21 cellular contexts compared by ENCODE assay signal in genomic region chr7:7647495-7648036, GRCh38. TPM values are rescaled to one million over a fixed set of nuclear protein-coding genes. Genes with fewer than 3 reads are reported as not detected.
DNase-seq lines count a peak whose midpoint lies in the region; ATAC-seq, FAIRE-seq and TF ChIP-seq lines count a peak whose summit lies in the region.
"Had no signal": no experiment of that assay in that cellular context is flagged by ENCODE, and none has a peak within 500 bp of the region (broad histone marks: within the 10 kb centered on the region; RNA-seq: fewer than 3 reads in every experiment).

No MANE protein-coding gene starts in this region.

- in situ Hi-C loops in K562 (cut with MboI), result no loop called here

- FAIRE-seq in G401.6 (lab: Jason Lieb, UNC) (peak; percentile 11), K562 (lab: Jason Lieb, UNC) (no peak)
- FAIRE-seq: GM12878, GM19239, H1 had no signal

- H3K27me3 ChIP-seq in K562 (ENCODE audit: control insufficient read depth in 2 of 2, insufficient read depth in 2 of 2, low read length in 2 of 2) (no peaks in the 10 kb centered on the region), stomach (no peaks in the 10 kb centered on the region)

- H3K9me3 ChIP-seq in HEK293 (ENCODE audit: control insufficient read depth, insufficient read depth, low read depth, low read length) (no peaks in the 10 kb centered on the region), K562 (replicated peaks; ENCODE audit: control insufficient read depth, insufficient read depth, low read depth, low read length) (0 out of 2 replicates have a peak, but pooled peaks cover 2% of the 10 kb centered on the region), stomach (no peaks in the 10 kb centered on the region)

- POLR2A ChIA-PET in HEK293 (lab: Yijun Ruan, JAX) (interaction anchor here (0.6 kb wide), 1 partner anchor 66 kb away, joined by 3 read pairs; no protein-coding TSS in a partner anchor), K562 (lab: Yijun Ruan, JAX) (interaction anchor here (0.6 to 1.3 kb wide), 2 partner anchors 11 to 404 kb away, joined by 3 to 5 read pairs; no protein-coding TSS in a partner anchor)

- no peaks in the 10 kb centered on the region for H4K20me1 ChIP-seq in K562 (replicated peaks; ENCODE audit: control insufficient read depth, insufficient read depth, low read length)

- H3K79me2 ChIP-seq in K562 (ENCODE audit: control insufficient read depth, insufficient read depth, low read length), result peaks cover 25% of the 10 kb centered on the region

- no peak overlapping the region for H3K4me3 ChIP-seq in HEK293 (ENCODE audit: low read depth, low read length)
- H3K4me3 ChIP-seq in K562, result no peak overlapping the region
- H3K4me3 ChIP-seq in stomach, result no peak overlapping the region
- H3K4me3 ChIP-seq: GM12878, GM23248 had no signal

- no TSS peak for BruUV-seq in K562 (replicated peaks; lab: Mats Ljungman, UMichigan)

- 0 out of 4 replicates have a peak overlapping the region, but pooled peaks of 1 of the 2 experiments have one; percentile 18 for H3K9ac ChIP-seq in K562 (ENCODE audit: insufficient read depth in 1 of 2, low read depth in 2 of 2, low read length in 2 of 2)
- H3K9ac ChIP-seq: GM23248 had no signal

- H3K4me1 ChIP-seq in HEK293 (ENCODE audit: control insufficient read depth, insufficient read depth, low read length), result peaks cover 6% of the 10 kb centered on the region
- no peaks in the 10 kb centered on the region; a peak in 1 of 5 replicates for H3K4me1 ChIP-seq in K562 (replicated peaks in 1 of 2; ENCODE audit: control insufficient read depth in 2 of 2, insufficient read depth in 2 of 2, low read length in 2 of 2)
- H3K4me1 ChIP-seq in stomach, result peaks cover 0 to 44% (median 11%) of the 10 kb centered on the region in 4 donors

- H2AFZ ChIP-seq in K562 (ENCODE audit: low read depth, low read length), result no peak overlapping the region
- H2AFZ ChIP-seq: GM23248 had no signal

- CTCF ChIA-PET in HEK293 (lab: Yijun Ruan, JAX), result interaction anchor here (0.6 kb wide), 1 partner anchor 543 kb away, joined by 3 read pairs; no protein-coding TSS in a partner anchor
- CTCF ChIA-PET in K562 (lab: Yijun Ruan, JAX; ENCODE audit: low intra/inter-chr PET ratio), result no interaction called here

- DNase-seq in K562 (ENCODE audit: extremely low read depth in 1 of 4, low spot score in 3 of 4) (no peak), NCI-H187 treated with DMSO at 0.1 percent for 48 hours (lab: John Stamatoyannopoulos, UW) (no peak), NOMO-1 treated with dmso at 0.1 percent for 144 hours (lab: John Stamatoyannopoulos, UW; ENCODE audit: unreplicated experiment) (no peak), stomach (no peak)
- DNase-seq: C1 segment of cervical spinal cord; Calu3; CD4-positive, alpha-beta memory T cell; COR-L47; DMS53; DMS79 treated with DMSO at 0.1 percent for 48 hours; GDM1; GM23248; H7; HCEC 1CT had no signal

- H3K9me1 ChIP-seq in K562 (ENCODE audit: control insufficient read depth, insufficient read depth, low read length), result no peaks in the 10 kb centered on the region

- WGBS in K562 (ENCODE audit: insufficient coverage, low coverage, missing lambda C conversion rate), result 38% methylated on average over 6 of the region's 6 CpGs
- WGBS in stomach, 5 donors, result 64 to 81% (median 78%) methylated on average over 5 to 6 of the region's 6 CpGs

- H3K4me2 ChIP-seq in K562 (ENCODE audit: insufficient read depth, low read length), result no peak overlapping the region

- H3K36me3 ChIP-seq in HEK293 (ENCODE audit: control insufficient read depth in 2 of 2, insufficient read depth in 1 of 2, low read length in 2 of 2) (no peaks in the 10 kb centered on the region), K562 (ENCODE audit: control insufficient read depth, insufficient read depth, low read length) (peaks cover 4% of the 10 kb centered on the region; the same call in 2 of the 3 replicates), stomach (no peaks in the 10 kb centered on the region)

- H3K27ac ChIP-seq in HEK293 (ENCODE audit: extremely low read depth, low read depth, low read length) (no peak overlapping the region), K562 (ENCODE audit: extremely low read depth, low read depth, low read length) (no peak overlapping the region), stomach (no peak overlapping the region)
- H3K27ac ChIP-seq: GM23248 had no signal

- TF ChIP-seq POLR2A in K562 (conservative IDR thresholded peaks at IDR 0.05) (no peak), stomach (IDR thresholded peaks at IDR 0.05) (no peak)

- TF ChIP-seq CTCF in HEK293 (tag by site-specific recombination; IDR thresholded peaks at IDR 0.05) (no peak), K562 (IDR thresholded peaks at IDR 0.05 in 2 of 3, conservative IDR thresholded peaks at IDR 0.05 in 1 of 3; ENCODE audit: insufficient read depth in 2 of 3, low read depth in 1 of 3, low read length in 3 of 3) (no peak), stomach (IDR thresholded peaks at IDR 0.05) (no peak)

- 0 out of 3 replicates have a peak, but pooled peaks have one; percentile 26 for ATAC-seq in K562
- peak; percentile 10 for ATAC-seq in esophagus mucosa
- ATAC-seq in HG02884 (IDR thresholded peaks at IDR 0.05; ENCODE audit: unreplicated experiment), result no peak
- ATAC-seq: GM12878 had no signal

- TF ChIP-seq RAD21 in K562 (CRISPR knock-in tag; conservative IDR thresholded peaks at IDR 0.05 in 1 of 2, IDR thresholded peaks at IDR 0.05 in 1 of 2), result no peak

- TF ChIP-seq EP300 in K562 (IDR thresholded peaks at IDR 0.05; ENCODE audit: low read length), result no peak
- TF ChIP-seq EP300 in stomach (IDR thresholded peaks at IDR 0.05), result no peak

- intact Hi-C loops in K562 (cut with micrococcal nuclease), result no loop called here
- intact Hi-C loops in stomach (cut with DNase I; ENCODE audit: low total_unique reads), result no loop called here

TF ChIP-seq in HEK293, 187 proteins besides CTCF, POLR2A, EP300 and RAD21 (continues in another document):
- TF ChIP-seq PATZ1 (tag by site-specific recombination; IDR thresholded peaks at IDR 0.05) (no peak), ZNF302 (tag by site-specific recombination; IDR thresholded peaks at IDR 0.05; ENCODE audit: low read depth) (no peak), ZNF549 (tag by site-specific recombination; IDR thresholded peaks at IDR 0.05) (no peak), ZNF157 (tag by site-specific recombination; IDR thresholded peaks at IDR 0.05) (no peak)

RNA-seq across cellular contexts. Expression of gene UMAD1, which starts 7.0 kb away (rescaled TPM):
- total RNA-seq in K562 (2011; cell fraction: chromatin; rRNA removed; ENCODE audit: low replicate concordance), result 3.4 and 12.5 TPM in 2 replicates
- 3.2 and 3.4 TPM in 2 replicates for total RNA-seq in K562 (2011; cell fraction: nucleolus; rRNA removed)
- 7.4 and 16.9 TPM in 2 replicates for total RNA-seq in K562 (2011; cell fraction: nucleoplasm; rRNA removed)
- 9.0 and 13.6 TPM in 2 replicates for total RNA-seq in K562 (2014; rRNA removed)
- 13.3 and 14.9 TPM in 2 replicates for total RNA-seq in K562 (2014; rRNA removed; fragmentation: Illumina TruSeq; extraction: Trizol)
- total RNA-seq in K562 (2015; rRNA removed; fragmentation: Illumina TruSeq; extraction: Trizol), result 13.5 and 16.0 TPM in 2 replicates
- total RNA-seq in K562 (2021), result 11.2 and 12.9 TPM in 2 replicates
- polyA plus RNA-seq in K562 (2011; rRNA removed), result 23.1 and 26.7 TPM in 2 replicates
- 11.5 and 16.9 TPM in 2 replicates for polyA plus RNA-seq in K562 (2011; cell fraction: cytosol; rRNA removed)
- polyA plus RNA-seq in K562 (2011; cell fraction: nucleus; rRNA removed), result 7.8 and 11.9 TPM in 2 replicates
- 13.0 and 16.6 TPM in 2 replicates for polyA plus RNA-seq in K562 (2012)
- 16.0 and 18.1 TPM in 2 replicates for polyA plus RNA-seq in K562 (2014; fragmentation: Illumina TruSeq; extraction: Trizol)
- 10 to 100 TPM; 11.6 to 13.9 TPM for polyA plus RNA-seq in K562 (2014; fragmentation: Nextera tagmentation; extraction: Ambion mirVana)
- 11.2 and 11.4 TPM in 2 replicates for polyA plus RNA-seq in K562 (2014; rRNA removed)
- 16.6 and 17.3 TPM in 2 replicates for polyA minus RNA-seq in K562 (2011; rRNA and poly(A)+ RNA removed)
- 4.0 and 6.4 TPM in 2 replicates for polyA minus RNA-seq in K562 (2011; cell fraction: cytosol; rRNA and poly(A)+ RNA removed)
- polyA minus RNA-seq in K562 (2011; cell fraction: nucleus; rRNA and poly(A)+ RNA removed), result 4.3 and 7.0 TPM in 2 replicates
- 5.3 TPM for total RNA-seq in esophagus mucosa
- total RNA-seq in stomach, result 100 to 1,000 TPM in 1 of 5 donors, 10 to 100 TPM in 4; 22.0 to 175 (median 37.9) TPM
- 10 to 100 TPM in 2 of 3 donors, 1 to 10 TPM in 1; 7.8 to 43.4 (median 21.5) TPM for polyA plus RNA-seq in stomach
